13 cellular contexts compared by ENCODE assay signal in genomic region chr4:96407651-96408342, GRCh38.
DNase-seq lines count a peak whose midpoint lies in the region; ATAC-seq and TF ChIP-seq lines count a peak whose summit lies in the region.
"Had no signal": no experiment of that assay in that cellular context is flagged by ENCODE, and none has a peak within 500 bp of the region (broad histone marks: within the 10 kb centered on the region; RNA-seq: fewer than 3 reads in every experiment).

No MANE protein-coding gene starts in this region.

- ATAC-seq in lower lobe of right lung (no peak), HG03025 (IDR thresholded peaks at IDR 0.05; ENCODE audit: low FRiP score, unreplicated experiment) (no peak)
- ATAC-seq: right lobe of liver; stimulated activated naive CD8-positive, alpha-beta T cell treated with anti-CD3 and anti-CD28 coated beads, Interleukin-15, Interleukin-2, amounts not matched to agents 100 U/mL and 50 U/mL, for 24 hours had no signal

- H3K4me1 ChIP-seq in lower lobe of right lung: no peaks in the 10 kb centered on the region
- H3K4me1 ChIP-seq: right lobe of liver had no signal

- peak overlapping the region; percentile 86 for H3K27ac ChIP-seq in VCaP
- no peak overlapping the region for H3K27ac ChIP-seq in lower lobe of right lung
- H3K27ac ChIP-seq: PC-9, right lobe of liver had no signal

- DNase-seq in iPS-NIHi11 (ENCODE audit: low spot score) (peak; percentile 6), retina (peak; percentile 49), lower lobe of right lung (no peak), GM13977 (ENCODE audit: low spot score) (no peak), lower leg skin (ENCODE audit: low spot score in 2 of 2) (no peak)
- DNase-seq: activated CD4-positive, CD25-positive, alpha-beta regulatory T cell; Karpas-422; PC-9; right lobe of liver; stimulated activated naive CD8-positive, alpha-beta T cell treated with anti-CD3 and anti-CD28 coated beads, Interleukin-15, Interleukin-2, amounts not matched to agents 100 U/mL and 50 U/mL, for 24 hours had no signal

- H3K27me3 ChIP-seq in lower lobe of right lung (ENCODE audit: low read depth): no peaks in the 10 kb centered on the region
- H3K27me3 ChIP-seq: right lobe of liver had no signal

- no peaks in the 10 kb centered on the region for H3K9me3 ChIP-seq in lower lobe of right lung
- H3K9me3 ChIP-seq: right lobe of liver had no signal

- H3K4me3 ChIP-seq in lower lobe of right lung: no peak overlapping the region
- no peak overlapping the region for H3K4me3 ChIP-seq in lower leg skin (ENCODE audit: low read depth, poor library complexity, severe bottlenecking)
- H3K4me3 ChIP-seq: PC-9, right lobe of liver had no signal

- WGBS in lower leg skin, 2 donors: 78 to 85% methylated on average over 4 of the region's 4 CpGs

- in situ Hi-C loops in GM13977 (cut with MboI; ENCODE audit: low pct_unique_long_range_greater_than_20kb, low sequenced_read_pairs, unreplicated experiment): no loop called here

- intact Hi-C loops in lower lobe of right lung (cut with DNase I): no loop called here
- intact Hi-C loops in lower leg skin (cut with DNase I; ENCODE audit: low total_unique reads): no loop called here

- no peak for TF ChIP-seq RAD21 in Ishikawa (IDR thresholded peaks at IDR 0.05; ENCODE audit: low read depth)

- no peak for TF ChIP-seq POLR2A in lower leg skin (IDR thresholded peaks at IDR 0.05)

- no peaks in the 10 kb centered on the region for H3K36me3 ChIP-seq in lower lobe of right lung
- H3K36me3 ChIP-seq: right lobe of liver had no signal

- no peak for TF ChIP-seq CTCF in VCaP (conservative IDR thresholded peaks at IDR 0.05)
- TF ChIP-seq CTCF in lower lobe of right lung (IDR thresholded peaks at IDR 0.05): no peak
- TF ChIP-seq CTCF in GM13977 (IDR thresholded peaks at IDR 0.05; ENCODE audit: extremely low read depth, insufficient read depth, missing control alignments): no peak
- TF ChIP-seq CTCF in lower leg skin (IDR thresholded peaks at IDR 0.05): no peak

- peak; percentile 70 for TF ChIP-seq EP300 in Ishikawa (IDR thresholded peaks at IDR 0.05; ENCODE audit: borderline replicate concordance)

TF ChIP-seq in Ishikawa, 13 proteins besides CTCF, POLR2A, EP300 and RAD21:
- TF ChIP-seq CREB1 (IDR thresholded peaks at IDR 0.05; ENCODE audit: low read depth) (no peak), CEBPB (IDR thresholded peaks at IDR 0.05) (peak; percentile 51; the same call in 1 of the 2 replicates), TAF1 (IDR thresholded peaks at IDR 0.05; ENCODE audit: low read depth) (no peak), FOXM1 (IDR thresholded peaks at IDR 0.05; ENCODE audit: borderline replicate concordance, low read depth) (peak; percentile 38; the same call in 1 of the 2 replicates), TEAD4 (IDR thresholded peaks at IDR 0.05) (peak; percentile 58), TCF12 (IDR thresholded peaks at IDR 0.05; ENCODE audit: low read depth) (peak; percentile 56; the same call in 1 of the 2 replicates)

Comparison
In these comparisons a context has a peak if more than half of its experiments do, and no peak if none do; other contexts are left out.
1. DNase-seq: peak in iPS-NIHi11 (single experiment) and retina (single experiment); none in lower lobe of right lung (single experiment), GM13977 (single experiment) and lower leg skin (0 of 2).